Comparison of ENCODE assay signal across 14 cellular contexts in the genomic region with DNA sequence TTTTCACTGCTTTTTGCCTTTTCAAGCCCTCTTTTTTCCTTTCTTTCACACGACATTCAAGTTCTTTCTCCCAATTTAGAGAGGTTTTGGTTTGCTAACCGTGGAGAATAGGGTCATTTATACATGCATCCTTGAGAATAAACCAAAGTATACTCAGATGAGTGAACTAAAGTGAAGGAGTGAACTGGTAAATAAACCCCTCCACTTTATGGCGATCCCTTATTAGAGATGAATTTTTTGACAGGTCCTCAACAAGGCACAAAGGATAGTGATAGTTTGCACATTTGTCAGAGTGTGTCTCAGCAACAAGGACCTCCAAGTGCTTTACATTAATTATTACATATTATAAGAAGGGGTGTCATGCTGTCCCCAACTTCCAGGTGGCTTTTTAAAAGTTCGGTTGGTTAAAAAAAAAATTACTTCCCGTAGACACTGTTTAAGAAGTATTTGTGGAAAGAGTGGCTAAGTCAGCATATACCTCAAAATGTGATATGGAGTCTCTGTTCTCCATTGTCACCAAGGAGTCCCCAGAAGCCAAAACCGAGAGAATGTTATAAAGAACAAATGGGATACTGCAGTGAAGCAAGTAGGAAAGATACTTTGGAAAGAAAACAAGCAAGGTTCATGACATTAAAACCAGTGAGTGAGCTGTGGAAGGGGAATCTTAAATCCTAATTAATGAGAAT. TPM values are rescaled to one million over a fixed set of nuclear protein-coding genes. Genes with fewer than 3 reads are reported as not detected.
DNase-seq lines count a peak whose midpoint lies in the region; ATAC-seq and TF ChIP-seq lines count a peak whose summit lies in the region.
"Had no signal": no experiment of that assay in that cellular context is flagged by ENCODE, and none has a peak within 500 bp of the region (broad histone marks: within the 10 kb centered on the region; RNA-seq: fewer than 3 reads in every experiment).

No MANE protein-coding gene starts in this region.

- POLR2A ChIA-PET in naive thymus-derived CD8-positive, alpha-beta T cell (lab: Charles Lee) = no interaction called here

- ATAC-seq in Right ventricle myocardium inferior (no peak), upper lobe of right lung (no peak), HG03175 (IDR thresholded peaks at IDR 0.05; ENCODE audit: unreplicated experiment) (no peak), HG02885 (IDR thresholded peaks at IDR 0.05; ENCODE audit: poor library complexity, unreplicated experiment) (no peak)
- ATAC-seq in naive thymus-derived CD8-positive, alpha-beta T cell = no peak
- ATAC-seq: stimulated activated memory B cell treated with anti-CD40 and anti-IgM and Interleukin-4, amounts not matched to agents 10 μg/mL and 1 μg/mL and 100 μg/mL, for 72 hours had no signal

- DNase-seq in right atrium auricular region (ENCODE audit: low spot score) = no peak
- no peak for DNase-seq in Right ventricle myocardium inferior (ENCODE audit: missing footprints)
- no peak for DNase-seq in ascending aorta (ENCODE audit: low spot score in 2 of 2)
- DNase-seq in naive thymus-derived CD8-positive, alpha-beta T cell = no peak
- DNase-seq in upper lobe of right lung = no peak
- no peak for DNase-seq in NCI-H446 (lab: John Stamatoyannopoulos, UW)
- DNase-seq: BE2C, gastrocnemius medialis, GOT3, kidney glomerular epithelial cell, NCI-H226 had no signal

- H3K4me3 ChIP-seq in right atrium auricular region (no peak overlapping the region), ascending aorta (peak overlapping the region; percentile 87 to 92), upper lobe of right lung (peak overlapping the region; percentile 72)

- H3K4me3 Mint-ChIP-seq in naive thymus-derived CD8-positive, alpha-beta T cell = peak overlapping the region; percentile 77 to 97 (median 84)

- H3K27me3 ChIP-seq in right atrium auricular region = no peaks in the 10 kb centered on the region
- H3K27me3 ChIP-seq in ascending aorta = no peaks in the 10 kb centered on the region
- no peaks in the 10 kb centered on the region for H3K27me3 ChIP-seq in upper lobe of right lung
- H3K27me3 ChIP-seq: BE2C, gastrocnemius medialis had no signal

- H3K4me1 Mint-ChIP-seq in naive thymus-derived CD8-positive, alpha-beta T cell = peaks cover 16 to 32% (median 27%) of the 10 kb centered on the region in 4 donors

- peak overlapping the region in 4 of 10 donors; percentile 55 to 88 (median 64) for H3K27ac Mint-ChIP-seq in naive thymus-derived CD8-positive, alpha-beta T cell
- H3K27ac Mint-ChIP-seq: stimulated activated memory B cell treated with anti-CD40 and anti-IgM and Interleukin-4, amounts not matched to agents 10 μg/mL and 1 μg/mL and 100 μg/mL, for 72 hours had no signal

- H3K27me3 Mint-ChIP-seq in naive thymus-derived CD8-positive, alpha-beta T cell = peaks cover 0 to 23% (median 8%) of the 10 kb centered on the region in 5 donors

- H3K4me1 ChIP-seq in right atrium auricular region = peaks cover 0 to 36% of the 10 kb centered on the region in 2 donors
- H3K4me1 ChIP-seq in ascending aorta = peaks cover 0 to 15% of the 10 kb centered on the region in 2 donors
- H3K4me1 ChIP-seq in upper lobe of right lung = peaks cover 3% of the 10 kb centered on the region
- H3K4me1 ChIP-seq: BE2C had no signal

- H3K36me3 ChIP-seq in right atrium auricular region (no peaks in the 10 kb centered on the region), ascending aorta (peaks cover 0 to 6% of the 10 kb centered on the region in 2 donors), upper lobe of right lung (peaks cover 12% of the 10 kb centered on the region)
- H3K36me3 ChIP-seq: BE2C, gastrocnemius medialis had no signal

- H3K9me3 Mint-ChIP-seq in naive thymus-derived CD8-positive, alpha-beta T cell = no peaks in the 10 kb centered on the region
- H3K9me3 Mint-ChIP-seq: stimulated activated memory B cell treated with anti-CD40 and anti-IgM and Interleukin-4, amounts not matched to agents 10 μg/mL and 1 μg/mL and 100 μg/mL, for 72 hours had no signal

- no peaks in the 10 kb centered on the region for H3K9me3 ChIP-seq in right atrium auricular region
- no peaks in the 10 kb centered on the region for H3K9me3 ChIP-seq in ascending aorta
- no peaks in the 10 kb centered on the region for H3K9me3 ChIP-seq in upper lobe of right lung
- H3K9me3 ChIP-seq: BE2C, gastrocnemius medialis had no signal

- intact Hi-C loops in Right ventricle myocardium inferior (cut with DNase I) = loop anchor here (10.0 kb wide), 1 partner anchor 203 kb away; the partner anchor contains the start of genes ORMDL1 and PMS1
- intact Hi-C loops in ascending aorta (cut with DNase I) = loop anchor here (5.0 kb wide), 1 partner anchor 75 kb away; no protein-coding TSS in a partner anchor
- intact Hi-C loops in upper lobe of right lung (cut with DNase I) = no loop called here

- no peak for TF ChIP-seq CTCF in right atrium auricular region (IDR thresholded peaks at IDR 0.05)
- no peak for TF ChIP-seq CTCF in ascending aorta (IDR thresholded peaks at IDR 0.05)
- TF ChIP-seq CTCF in upper lobe of right lung (IDR thresholded peaks at IDR 0.05) = no peak

- H3K36me3 Mint-ChIP-seq in naive thymus-derived CD8-positive, alpha-beta T cell = no peaks in the 10 kb centered on the region
- H3K36me3 Mint-ChIP-seq: stimulated activated memory B cell treated with anti-CD40 and anti-IgM and Interleukin-4, amounts not matched to agents 10 μg/mL and 1 μg/mL and 100 μg/mL, for 72 hours had no signal

- H3K27ac ChIP-seq in right atrium auricular region = peak overlapping the region; percentile 90 to 98
- H3K27ac ChIP-seq in ascending aorta = peak overlapping the region; percentile 90 to 94
- peak overlapping the region; percentile 94 for H3K27ac ChIP-seq in upper lobe of right lung

RNA-seq across cellular contexts. Expression of gene SLC40A1, which starts 1.7 kb away (rescaled TPM):
- 100 to 1,000 TPM in 1 of 2 donors, 10 to 100 TPM in 1; 57.7 to 132 TPM for total RNA-seq in right atrium auricular region
- 51.0 TPM for total RNA-seq in Right ventricle myocardium inferior
- total RNA-seq in ascending aorta = 40.8 TPM
- total RNA-seq in naive thymus-derived CD8-positive, alpha-beta T cell = 10 to 100 TPM; 18.2 to 18.4 TPM
- 10 to 100 TPM; 33.8 to 40.3 (median 37.4) TPM for polyA plus RNA-seq in naive thymus-derived CD8-positive, alpha-beta T cell
- 169 TPM for total RNA-seq in upper lobe of right lung

Comparison
In these comparisons a context has a peak if more than half of its experiments do, and no peak if none do; other contexts are left out.
1. H3K4me3 ChIP-seq: peak in ascending aorta (2 of 2) and upper lobe of right lung (single experiment); none in right atrium auricular region (0 of 2).
2. Peak in every context shown above with its lines, with median percentiles within 50 percentile points of each other: H3K27ac ChIP-seq.